Comparison of ENCODE assay signal across 1 cellular context in the genomic region with DNA sequence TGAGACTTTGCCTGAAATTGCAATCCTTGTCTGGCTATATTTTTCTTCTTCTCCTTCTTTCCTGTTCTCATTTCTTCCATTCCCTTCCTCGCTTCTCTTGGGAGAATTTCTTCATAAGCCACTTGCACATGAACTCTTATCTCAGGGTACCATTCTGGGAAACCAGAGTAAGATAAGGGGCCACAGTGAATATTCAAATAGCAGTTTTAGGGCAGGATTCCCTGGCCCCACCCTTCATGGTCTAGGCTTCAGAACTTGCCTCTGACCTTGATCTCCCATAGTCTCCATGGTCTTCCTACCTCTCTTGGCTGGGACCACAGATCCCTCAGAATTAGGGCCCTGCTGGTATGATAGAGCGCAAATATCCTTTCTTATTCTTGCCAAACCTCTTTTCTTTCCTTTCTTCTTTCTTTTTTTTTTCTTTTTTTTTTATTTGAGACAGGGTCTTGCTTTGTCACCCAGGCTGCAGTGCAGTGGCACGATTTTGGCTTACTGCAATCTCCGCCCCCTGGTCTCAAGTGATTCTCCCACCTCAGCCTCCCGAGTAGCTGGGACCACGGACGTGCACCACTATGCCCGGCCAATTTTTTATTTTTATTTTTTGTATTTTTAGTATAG.
TF ChIP-seq lines count a peak whose summit lies in the region.

No MANE protein-coding gene starts in this region.

TF ChIP-seq in K562, 482 proteins besides CTCF, POLR2A, EP300 and RAD21 (continued from another document and continues in another):
- TF ChIP-seq, protein P1, sequence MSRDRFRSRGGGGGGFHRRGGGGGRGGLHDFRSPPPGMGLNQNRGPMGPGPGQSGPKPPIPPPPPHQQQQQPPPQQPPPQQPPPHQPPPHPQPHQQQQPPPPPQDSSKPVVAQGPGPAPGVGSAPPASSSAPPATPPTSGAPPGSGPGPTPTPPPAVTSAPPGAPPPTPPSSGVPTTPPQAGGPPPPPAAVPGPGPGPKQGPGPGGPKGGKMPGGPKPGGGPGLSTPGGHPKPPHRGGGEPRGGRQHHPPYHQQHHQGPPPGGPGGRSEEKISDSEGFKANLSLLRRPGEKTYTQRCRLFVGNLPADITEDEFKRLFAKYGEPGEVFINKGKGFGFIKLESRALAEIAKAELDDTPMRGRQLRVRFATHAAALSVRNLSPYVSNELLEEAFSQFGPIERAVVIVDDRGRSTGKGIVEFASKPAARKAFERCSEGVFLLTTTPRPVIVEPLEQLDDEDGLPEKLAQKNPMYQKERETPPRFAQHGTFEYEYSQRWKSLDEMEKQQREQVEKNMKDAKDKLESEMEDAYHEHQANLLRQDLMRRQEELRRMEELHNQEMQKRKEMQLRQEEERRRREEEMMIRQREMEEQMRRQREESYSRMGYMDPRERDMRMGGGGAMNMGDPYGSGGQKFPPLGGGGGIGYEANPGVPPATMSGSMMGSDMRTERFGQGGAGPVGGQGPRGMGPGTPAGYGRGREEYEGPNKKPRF (IDR thresholded peaks at IDR 0.05; ENCODE audit: low read depth, low read length): no peak
- no peak for TF ChIP-seq SRSF7 (optimal IDR thresholded peaks at IDR 0.05; ENCODE audit: low read depth, low read length)
- no peak for TF ChIP-seq ZNF165 (CRISPR knock-in tag; IDR thresholded peaks at IDR 0.05; ENCODE audit: borderline replicate concordance)
- no peak for TF ChIP-seq ZFPM2 (CRISPR knock-in tag; IDR thresholded peaks at IDR 0.05)
- TF ChIP-seq PTBP1 (IDR thresholded peaks at IDR 0.05; ENCODE audit: low read depth, low read length): no peak
- TF ChIP-seq RFX5 (IDR thresholded peaks at IDR 0.05; ENCODE audit: low read depth, low read length): no peak
- TF ChIP-seq RBFOX2 (IDR thresholded peaks at IDR 0.05; ENCODE audit: low read depth, low read length): no peak
- TF ChIP-seq GATA2 (CRISPR knock-in tag; IDR thresholded peaks at IDR 0.05): peak; percentile 83
- no peak for TF ChIP-seq STAT5B (CRISPR knock-in tag; IDR thresholded peaks at IDR 0.05)
- no peak for TF ChIP-seq POLR2H (tag; IDR thresholded peaks at IDR 0.05; ENCODE audit: low read depth)
- TF ChIP-seq TFAM (CRISPR knock-in tag; conservative IDR thresholded peaks at IDR 0.05): no peak
- peak; percentile 79 to 89 for TF ChIP-seq TRIM24 (IDR thresholded peaks at IDR 0.05)
- no peak for TF ChIP-seq ZNF717 (CRISPR knock-in tag; IDR thresholded peaks at IDR 0.05)
- TF ChIP-seq, protein P2, sequence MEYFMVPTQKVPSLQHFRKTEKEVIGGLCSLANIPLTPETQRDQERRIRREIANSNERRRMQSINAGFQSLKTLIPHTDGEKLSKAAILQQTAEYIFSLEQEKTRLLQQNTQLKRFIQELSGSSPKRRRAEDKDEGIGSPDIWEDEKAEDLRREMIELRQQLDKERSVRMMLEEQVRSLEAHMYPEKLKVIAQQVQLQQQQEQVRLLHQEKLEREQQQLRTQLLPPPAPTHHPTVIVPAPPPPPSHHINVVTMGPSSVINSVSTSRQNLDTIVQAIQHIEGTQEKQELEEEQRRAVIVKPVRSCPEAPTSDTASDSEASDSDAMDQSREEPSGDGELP (CRISPR knock-in tag; IDR thresholded peaks at IDR 0.05; ENCODE audit: borderline replicate concordance): no peak
- TF ChIP-seq, protein P3, sequence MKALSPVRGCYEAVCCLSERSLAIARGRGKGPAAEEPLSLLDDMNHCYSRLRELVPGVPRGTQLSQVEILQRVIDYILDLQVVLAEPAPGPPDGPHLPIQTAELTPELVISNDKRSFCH (CRISPR knock-in tag; IDR thresholded peaks at IDR 0.05): no peak
- TF ChIP-seq, protein P3 (tag; IDR thresholded peaks at IDR 0.05): no peak
- TF ChIP-seq, protein P4, sequence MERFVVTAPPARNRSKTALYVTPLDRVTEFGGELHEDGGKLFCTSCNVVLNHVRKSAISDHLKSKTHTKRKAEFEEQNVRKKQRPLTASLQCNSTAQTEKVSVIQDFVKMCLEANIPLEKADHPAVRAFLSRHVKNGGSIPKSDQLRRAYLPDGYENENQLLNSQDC (CRISPR knock-in tag; IDR thresholded peaks at IDR 0.05): no peak
- no peak for TF ChIP-seq YY1 (IDR thresholded peaks at IDR 0.05; ENCODE audit: borderline replicate concordance in 1 of 3, control insufficient read depth in 1 of 3, extremely low read depth in 1 of 3, insufficient read depth in 3 of 3, insufficient read length in 1 of 3, insufficient replicate concordance in 2 of 3, low read depth in 1 of 3, low read length in 2 of 3)
- peak; percentile 61; the same call in 1 of the 2 replicates for TF ChIP-seq SMAD3 (CRISPR knock-in tag; conservative IDR thresholded peaks at IDR 0.05)
- peak; percentile 63 for TF ChIP-seq NEUROD1 (IDR thresholded peaks at IDR 0.05; ENCODE audit: borderline replicate concordance, low read depth, low read length, partially characterized antibody)
- TF ChIP-seq ZNF232 (CRISPR knock-in tag; IDR thresholded peaks at IDR 0.05): no peak
- TF ChIP-seq KDM5B (IDR thresholded peaks at IDR 0.05; ENCODE audit: insufficient replicate concordance, low read depth, low read length): no peak
- no peak for TF ChIP-seq KLF10 (CRISPR knock-in tag; IDR thresholded peaks at IDR 0.05)
- 0 out of 2 replicates have a peak, but pooled peaks have one; percentile 45 for TF ChIP-seq HDGF (IDR thresholded peaks at IDR 0.05)
- no peak for TF ChIP-seq MED1 (CRISPR knock-in tag; IDR thresholded peaks at IDR 0.05; ENCODE audit: borderline replicate concordance)
- no peak for TF ChIP-seq GABPB2 (CRISPR knock-in tag; conservative IDR thresholded peaks at IDR 0.05)
- TF ChIP-seq DPF2 (IDR thresholded peaks at IDR 0.05): peak; percentile 99
- TF ChIP-seq CBFA2T2 (conservative IDR thresholded peaks at IDR 0.05): peak; percentile 89
- TF ChIP-seq POLR2B (IDR thresholded peaks at IDR 0.05; ENCODE audit: low read depth, partially characterized antibody): no peak
- peak in 1 of 2 experiments; percentile 43; a peak in 1 of 4 replicates for TF ChIP-seq MAZ (CRISPR knock-in tag; conservative IDR thresholded peaks at IDR 0.05 in 1 of 2, IDR thresholded peaks at IDR 0.05 in 1 of 2)
- TF ChIP-seq CREB3 (tag; conservative IDR thresholded peaks at IDR 0.05; ENCODE audit: low read depth): no peak
- no peak for TF ChIP-seq ZNF146 (CRISPR knock-in tag; IDR thresholded peaks at IDR 0.05; ENCODE audit: unreplicated experiment)
- no peak for TF ChIP-seq THRAP3 (IDR thresholded peaks at IDR 0.05; ENCODE audit: borderline replicate concordance)
- TF ChIP-seq CREB1 (IDR thresholded peaks at IDR 0.05): no peak; the same call in 1 of the 2 replicates
- TF ChIP-seq CREB1 (CRISPR knock-in tag; IDR thresholded peaks at IDR 0.05): no peak
- TF ChIP-seq JUN (IDR thresholded peaks at IDR 0.05; ENCODE audit: borderline replicate concordance, low read depth, low read length): no peak
- TF ChIP-seq JUN (CRISPR knock-in tag; IDR thresholded peaks at IDR 0.05; ENCODE audit: borderline replicate concordance): no peak
- TF ChIP-seq BACH1 (tag; IDR thresholded peaks at IDR 0.05): no peak
- TF ChIP-seq CUX1 (CRISPR knock-in tag; IDR thresholded peaks at IDR 0.05): no peak
- TF ChIP-seq, protein P5, sequence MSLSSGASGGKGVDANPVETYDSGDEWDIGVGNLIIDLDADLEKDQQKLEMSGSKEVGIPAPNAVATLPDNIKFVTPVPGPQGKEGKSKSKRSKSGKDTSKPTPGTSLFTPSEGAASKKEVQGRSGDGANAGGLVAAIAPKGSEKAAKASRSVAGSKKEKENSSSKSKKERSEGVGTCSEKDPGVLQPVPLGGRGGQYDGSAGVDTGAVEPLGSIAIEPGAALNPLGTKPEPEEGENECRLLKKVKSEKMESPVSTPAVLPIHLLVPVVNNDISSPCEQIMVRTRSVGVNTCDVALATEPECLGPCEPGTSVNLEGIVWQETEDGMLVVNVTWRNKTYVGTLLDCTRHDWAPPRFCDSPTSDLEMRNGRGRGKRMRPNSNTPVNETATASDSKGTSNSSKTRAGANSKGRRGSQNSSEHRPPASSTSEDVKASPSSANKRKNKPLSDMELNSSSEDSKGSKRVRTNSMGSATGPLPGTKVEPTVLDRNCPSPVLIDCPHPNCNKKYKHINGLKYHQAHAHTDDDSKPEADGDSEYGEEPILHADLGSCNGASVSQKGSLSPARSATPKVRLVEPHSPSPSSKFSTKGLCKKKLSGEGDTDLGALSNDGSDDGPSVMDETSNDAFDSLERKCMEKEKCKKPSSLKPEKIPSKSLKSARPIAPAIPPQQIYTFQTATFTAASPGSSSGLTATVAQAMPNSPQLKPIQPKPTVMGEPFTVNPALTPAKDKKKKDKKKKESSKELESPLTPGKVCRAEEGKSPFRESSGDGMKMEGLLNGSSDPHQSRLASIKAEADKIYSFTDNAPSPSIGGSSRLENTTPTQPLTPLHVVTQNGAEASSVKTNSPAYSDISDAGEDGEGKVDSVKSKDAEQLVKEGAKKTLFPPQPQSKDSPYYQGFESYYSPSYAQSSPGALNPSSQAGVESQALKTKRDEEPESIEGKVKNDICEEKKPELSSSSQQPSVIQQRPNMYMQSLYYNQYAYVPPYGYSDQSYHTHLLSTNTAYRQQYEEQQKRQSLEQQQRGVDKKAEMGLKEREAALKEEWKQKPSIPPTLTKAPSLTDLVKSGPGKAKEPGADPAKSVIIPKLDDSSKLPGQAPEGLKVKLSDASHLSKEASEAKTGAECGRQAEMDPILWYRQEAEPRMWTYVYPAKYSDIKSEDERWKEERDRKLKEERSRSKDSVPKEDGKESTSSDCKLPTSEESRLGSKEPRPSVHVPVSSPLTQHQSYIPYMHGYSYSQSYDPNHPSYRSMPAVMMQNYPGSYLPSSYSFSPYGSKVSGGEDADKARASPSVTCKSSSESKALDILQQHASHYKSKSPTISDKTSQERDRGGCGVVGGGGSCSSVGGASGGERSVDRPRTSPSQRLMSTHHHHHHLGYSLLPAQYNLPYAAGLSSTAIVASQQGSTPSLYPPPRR (CRISPR knock-in tag; IDR thresholded peaks at IDR 0.05; ENCODE audit: borderline replicate concordance): no peak
- TF ChIP-seq SIN3B (IDR thresholded peaks at IDR 0.05; ENCODE audit: low read depth): no peak
- TF ChIP-seq, protein P6, sequence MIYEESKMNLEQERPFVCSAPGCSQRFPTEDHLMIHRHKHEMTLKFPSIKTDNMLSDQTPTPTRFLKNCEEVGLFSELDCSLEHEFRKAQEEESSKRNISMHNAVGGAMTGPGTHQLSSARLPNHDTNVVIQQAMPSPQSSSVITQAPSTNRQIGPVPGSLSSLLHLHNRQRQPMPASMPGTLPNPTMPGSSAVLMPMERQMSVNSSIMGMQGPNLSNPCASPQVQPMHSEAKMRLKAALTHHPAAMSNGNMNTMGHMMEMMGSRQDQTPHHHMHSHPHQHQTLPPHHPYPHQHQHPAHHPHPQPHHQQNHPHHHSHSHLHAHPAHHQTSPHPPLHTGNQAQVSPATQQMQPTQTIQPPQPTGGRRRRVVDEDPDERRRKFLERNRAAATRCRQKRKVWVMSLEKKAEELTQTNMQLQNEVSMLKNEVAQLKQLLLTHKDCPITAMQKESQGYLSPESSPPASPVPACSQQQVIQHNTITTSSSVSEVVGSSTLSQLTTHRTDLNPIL (CRISPR knock-in tag; IDR thresholded peaks at IDR 0.05): no peak
- peak; percentile 98 for TF ChIP-seq ARID1B (IDR thresholded peaks at IDR 0.05)
- TF ChIP-seq, protein P7, sequence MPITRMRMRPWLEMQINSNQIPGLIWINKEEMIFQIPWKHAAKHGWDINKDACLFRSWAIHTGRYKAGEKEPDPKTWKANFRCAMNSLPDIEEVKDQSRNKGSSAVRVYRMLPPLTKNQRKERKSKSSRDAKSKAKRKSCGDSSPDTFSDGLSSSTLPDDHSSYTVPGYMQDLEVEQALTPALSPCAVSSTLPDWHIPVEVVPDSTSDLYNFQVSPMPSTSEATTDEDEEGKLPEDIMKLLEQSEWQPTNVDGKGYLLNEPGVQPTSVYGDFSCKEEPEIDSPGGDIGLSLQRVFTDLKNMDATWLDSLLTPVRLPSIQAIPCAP (CRISPR knock-in tag; IDR thresholded peaks at IDR 0.05; ENCODE audit: borderline replicate concordance): no peak
- TF ChIP-seq ZNF696 (CRISPR knock-in tag; conservative IDR thresholded peaks at IDR 0.05): no peak
